ENCODE assay signal across 15 cellular contexts in the genomic region with DNA sequence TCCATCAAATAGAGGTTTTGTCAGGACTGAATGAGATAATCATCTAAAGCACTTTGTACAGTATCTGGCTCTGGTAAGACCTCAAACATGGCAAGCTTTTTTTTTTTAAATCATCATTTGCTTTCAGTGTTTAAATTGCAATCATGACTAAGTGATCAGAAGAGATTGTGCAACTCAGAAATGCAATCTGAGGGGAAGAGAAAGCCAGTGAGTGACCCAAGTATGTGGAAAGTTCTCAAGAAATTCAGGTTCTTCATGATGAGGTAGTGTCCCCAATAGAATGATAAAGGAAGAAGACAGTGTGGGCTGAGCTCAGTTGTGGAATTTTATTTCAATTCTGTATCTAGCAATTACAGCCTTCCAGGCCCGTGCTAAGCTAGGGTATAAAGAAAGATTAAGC.
"Had no signal": no experiment of that assay in that cellular context is flagged by ENCODE, and none has a peak within 500 bp of the region (broad histone marks: within the 10 kb centered on the region; RNA-seq: fewer than 3 reads in every experiment).

No MANE protein-coding gene starts in this region.

- H3K36me3 ChIP-seq: lower lobe of right lung, spleen, tibial artery had no signal

- H3K4me3 ChIP-seq: lower lobe of right lung, spleen, tibial artery had no signal

- H2AFZ ChIP-seq: parathyroid adenoma had no signal

- H3K4me1 ChIP-seq: lower lobe of right lung, parathyroid adenoma, spleen, tibial artery had no signal

- H3K9me3 ChIP-seq: lower lobe of right lung, spleen, tibial artery had no signal

- DNase-seq: activated CD4-positive, alpha-beta T cell treated with anti-CD3 and anti-CD28 coated beads, Interleukin-2, amount 50 U/mL, for 4 hours; activated effector memory CD4-positive, alpha-beta T cell treated with anti-CD3 and anti-CD28 coated beads, Interleukin-2, amount 50 U/mL, for 16 hours; activated T-cell treated with anti-CD3 and anti-CD28 coated beads, Interleukin-2, amount 50 U/mL, for 1 hour; amygdala; dermis blood vessel endothelial cell; endodermal cell; foreskin fibroblast; glutamatergic neuron; left cardiac atrium; lower lobe of right lung; midbrain; spleen; stimulated activated CD4-positive, alpha-beta T cell treated with anti-CD3 and anti-CD28 coated beads, Interleukin-1b, Interleukin-23, amount 100 ng/mL, for 48 hours; tibial artery had no signal

- H3K79me2 ChIP-seq: parathyroid adenoma had no signal

- H3K27ac ChIP-seq: lower lobe of right lung, parathyroid adenoma, spleen, tibial artery had no signal
